In genomic region chr10:70367195-70367796, GRCh38 we compare ENCODE assay signal across 18 cellular contexts. TPM values are rescaled to one million over a fixed set of nuclear protein-coding genes. Genes with fewer than 3 reads are reported as not detected.
DNase-seq lines count a peak whose midpoint lies in the region; ATAC-seq, FAIRE-seq and TF ChIP-seq lines count a peak whose summit lies in the region.
"Had no signal": no experiment of that assay in that cellular context is flagged by ENCODE, and none has a peak within 500 bp of the region (broad histone marks: within the 10 kb centered on the region; RNA-seq: fewer than 3 reads in every experiment).

No MANE protein-coding gene starts in this region.

- H3K4me1 ChIP-seq in rectal smooth muscle tissue (ENCODE audit: control insufficient read depth, insufficient read depth, low read length) = peaks cover 17% of the 10 kb centered on the region

- ATAC-seq in HG03571 (IDR thresholded peaks at IDR 0.05; ENCODE audit: unreplicated experiment) = no peak

- TF ChIP-seq POLR2A in erythroblast (IDR thresholded peaks at IDR 0.05; ENCODE audit: low read length) = no peak

- DNase-seq in Daoy (ENCODE audit: low read depth) (peak; percentile 63), RCC 7860 (ENCODE audit: low spot score) (peak; percentile 38), fibroblast of gingiva (ENCODE audit: low read depth) (peak; percentile 23), pons (ENCODE audit: low spot score) (no peak), erythroblast (lab: John Stamatoyannopoulos, UW) (no peak), HUDEP-2 (lab: John Stamatoyannopoulos, UW; ENCODE audit: unreplicated experiment in 76 of 76) (no peak)
- DNase-seq: activated CD4-positive, alpha-beta T cell treated with anti-CD3 and anti-CD28 coated beads, Interleukin-2, amount 50 U/mL, for 4 hours; amniotic stem cell; dermis blood vessel endothelial cell; foreskin melanocyte; Karpas-422; NCI-H146; NCI-H774; SIG-M5 had no signal

- H3K9ac ChIP-seq in rectal smooth muscle tissue (ENCODE audit: low read length) = no peak overlapping the region
- H3K9ac ChIP-seq: parathyroid adenoma had no signal

- H3K27me3 ChIP-seq in rectal smooth muscle tissue (ENCODE audit: control insufficient read depth, insufficient read depth, low read length) = no peaks in the 10 kb centered on the region

- peak overlapping the region; percentile 79 for H3K27ac ChIP-seq in rectal smooth muscle tissue (ENCODE audit: low read depth, low read length)
- H3K27ac ChIP-seq: parathyroid adenoma had no signal

- H3K36me3 ChIP-seq in rectal smooth muscle tissue (ENCODE audit: control insufficient read depth, insufficient read depth, low read length) = no peaks in the 10 kb centered on the region

- FAIRE-seq in RCC 7860 (lab: Jason Lieb, UNC) = no peak
- FAIRE-seq: kidney had no signal

- peak overlapping the region; percentile 21 for H3K4me3 ChIP-seq in rectal smooth muscle tissue (ENCODE audit: low read length)

RNA-seq across cellular contexts. Expression of gene LRRC20, which starts 15.1 kb away (rescaled TPM):
- 2.8 and 7.1 TPM in 2 replicates for total RNA-seq in Daoy (2014; rRNA removed; shearing (Covaris generic))

RNA-seq across cellular contexts. Expression of gene EIF4EBP2, which starts 36.6 kb away (rescaled TPM):
- total RNA-seq in Daoy (2014; rRNA removed; shearing (Covaris generic)) = 18.5 and 19.2 TPM in 2 replicates

Comparison
In these comparisons a context has a peak if more than half of its experiments do, and no peak if none do; other contexts are left out.
1. DNase-seq: peak in Daoy (single experiment), RCC 7860 (single experiment) and fibroblast of gingiva (single experiment); none in pons (single experiment), erythroblast (0 of 2) and HUDEP-2 (0 of 76).